ENCODE assay signal across 1 cellular context in genomic region chr19:8512991-8513686, GRCh38.
A peak's percentile ranks its signal among the peaks of the same experiment; 100 is the strongest.
TF ChIP-seq lines count a peak whose summit lies in the region.

No MANE protein-coding gene starts in this region.

TF ChIP-seq in GM12878, 131 proteins besides CTCF, POLR2A, EP300 and RAD21:
- TF ChIP-seq TARDBP (IDR thresholded peaks at IDR 0.05; ENCODE audit: borderline replicate concordance) (0 out of 2 replicates have a peak, but pooled peaks have one; percentile 19), SREBF2 (IDR thresholded peaks at IDR 0.05; ENCODE audit: low read length) (no peak), ZNF687 (IDR thresholded peaks at IDR 0.05) (no peak), E4F1 (IDR thresholded peaks at IDR 0.05; ENCODE audit: borderline replicate concordance, partially characterized antibody) (no peak)
